26 cellular contexts compared by ENCODE assay signal in the genomic region with DNA sequence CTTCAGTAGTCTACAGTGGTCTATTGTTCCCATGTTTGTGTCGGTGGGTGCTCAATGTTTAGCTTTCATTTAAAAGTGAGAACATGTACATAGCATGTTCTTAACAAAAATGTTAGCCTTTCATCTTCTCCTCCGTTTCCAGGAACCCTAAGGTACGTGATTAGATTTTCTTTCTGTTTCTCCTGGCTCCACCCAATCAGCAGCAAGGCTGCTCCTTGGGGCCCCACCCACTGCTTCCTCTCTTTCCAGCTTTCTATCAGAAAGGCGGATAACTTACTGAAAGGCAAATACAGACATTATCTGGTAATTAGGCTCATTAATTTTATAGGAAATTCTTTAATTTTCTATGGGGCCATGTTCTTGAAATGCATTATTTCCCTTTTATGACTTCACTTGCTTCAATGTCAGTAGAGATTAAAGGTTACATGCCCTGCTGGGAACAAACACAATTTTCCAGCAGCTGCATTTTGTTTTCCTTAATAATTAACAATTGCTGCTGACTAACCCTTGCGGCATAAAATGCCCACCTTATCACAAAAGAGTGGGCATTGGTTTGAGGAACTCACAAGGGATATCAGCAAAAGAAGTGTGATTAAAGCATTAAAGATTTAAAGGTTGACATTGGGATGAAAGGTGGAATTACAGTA.
DNase-seq lines count a peak whose midpoint lies in the region; ATAC-seq, FAIRE-seq and TF ChIP-seq lines count a peak whose summit lies in the region.
"Had no signal": no experiment of that assay in that cellular context is flagged by ENCODE, and none has a peak within 500 bp of the region (broad histone marks: within the 10 kb centered on the region; RNA-seq: fewer than 3 reads in every experiment).

No MANE protein-coding gene starts in this region.

- no peak overlapping the region for H3K27ac ChIP-seq in H1 (ENCODE audit: low read depth, low read length)
- H3K27ac ChIP-seq: coronary artery, left ventricle myocardium inferior, SK-N-MC, upper lobe of left lung had no signal

- intact Hi-C loops in mucosa of descending colon (cut with DNase I, micrococcal nuclease): no loop called here

- no peaks in the 10 kb centered on the region for H3K27me3 ChIP-seq in H1 (replicated peaks in 1 of 4; ENCODE audit: control insufficient read depth in 3 of 4, extremely low read depth in 1 of 4, insufficient read depth in 3 of 4, low read length in 3 of 4)
- H3K27me3 ChIP-seq: upper lobe of left lung had no signal

- ATAC-seq in mucosa of descending colon: peak; percentile 66
- no peak for ATAC-seq in stimulated activated effector memory CD8-positive, alpha-beta T cell treated with anti-CD3 and anti-CD28 coated beads, Interleukin-12 subunit alpha, Interleukin-12 subunit beta, amount 100 ng/mL, for 72 hours
- ATAC-seq: effector memory CD8-positive, alpha-beta T cell; natural killer cell had no signal

- DNase-seq in ACHN (peak; percentile 6), LoVo (ENCODE audit: low spot score) (peak; percentile 58), H1 (ENCODE audit: low read depth in 1 of 2, low spot score in 2 of 2) (no peak), mucosa of descending colon (peak in 2 of 3 donors; percentile 20 to 32), retina (no peak)
- no peak for DNase-seq in stimulated activated effector memory CD8-positive, alpha-beta T cell treated with anti-CD3 and anti-CD28 coated beads, Interleukin-12 subunit alpha, Interleukin-12 subunit beta, amount 100 ng/mL, for 72 hours (ENCODE audit: low spot score in 2 of 2)
- DNase-seq in stimulated activated CD4-positive, alpha-beta T cell treated with anti-CD3 and anti-CD28 coated beads, Interleukin-15, amount 100 ng/mL, for 24 hours: no peak
- no peak for DNase-seq in activated T-cell treated with anti-CD3 and anti-CD28 coated beads, Interleukin-2, amount 50 U/mL, for 24 hours
- DNase-seq: activated CD4-positive, alpha-beta memory T cell treated with anti-CD3 and anti-CD28 coated beads, Interleukin-2, amount 10 ng/mL, durations not matched to agents 7 days and 5 days; activated CD4-positive, alpha-beta T cell treated with anti-CD3 and anti-CD28 coated beads for 1 hour; anterior cingulate cortex; effector memory CD8-positive, alpha-beta T cell; left ventricle myocardium inferior; natural killer cell; NCI-H187; NCI-H774; occipital lobe; upper lobe of left lung had no signal

- peaks cover 7% of the 10 kb centered on the region for H3K4me1 Mint-ChIP-seq in stimulated activated effector memory CD8-positive, alpha-beta T cell treated with anti-CD3 and anti-CD28 coated beads, Interleukin-12 subunit alpha, Interleukin-12 subunit beta, amount 100 ng/mL, for 72 hours
- no peaks in the 10 kb centered on the region for H3K4me1 Mint-ChIP-seq in activated T-cell treated with anti-CD3 and anti-CD28 coated beads, Interleukin-2, amount 50 U/mL, for 24 hours (ENCODE audit: low read depth)
- H3K4me1 Mint-ChIP-seq: activated CD4-positive, alpha-beta memory T cell treated with anti-CD3 and anti-CD28 coated beads, Interleukin-2, amount 10 ng/mL, durations not matched to agents 7 days and 5 days; activated naive CD4-positive, alpha-beta T cell treated with anti-CD3 and anti-CD28 coated beads, Interleukin-2, amount 50 U/mL, for 24 hours; B cell had no signal

- no peaks in the 10 kb centered on the region for H4K20me1 ChIP-seq in H1 (replicated peaks in 1 of 2; ENCODE audit: control insufficient read depth in 1 of 2, insufficient read depth in 2 of 2, low read length in 2 of 2)

- no peak overlapping the region for H3K18ac ChIP-seq in H1 (ENCODE audit: extremely low read depth, low read length)

- TF ChIP-seq EP300 in H1 (IDR thresholded peaks at IDR 0.05; ENCODE audit: borderline replicate concordance in 1 of 2, low read depth in 2 of 2, low read length in 2 of 2): no peak

- H4K8ac ChIP-seq in H1 (ENCODE audit: extremely low read depth, insufficient read depth, low read length): no peak overlapping the region

- H4K5ac ChIP-seq in H1 (ENCODE audit: insufficient read length, low read depth, low read length): no peak overlapping the region

- H3K79me2 ChIP-seq in H1 (ENCODE audit: control insufficient read depth in 1 of 2, insufficient read depth in 2 of 2, low read length in 2 of 2): no peaks in the 10 kb centered on the region

- H3K79me1 ChIP-seq in H1 (ENCODE audit: low read depth, low read length): no peaks in the 10 kb centered on the region

- H3K4me3 ChIP-seq in H1 (ENCODE audit: extremely low read depth in 1 of 4, insufficient read depth in 2 of 4, low read depth in 3 of 4, low read length in 4 of 4): no peak overlapping the region
- no peak overlapping the region for H3K4me3 ChIP-seq in mucosa of descending colon
- H3K4me3 ChIP-seq: coronary artery, left ventricle myocardium inferior, SK-N-MC, upper lobe of left lung had no signal

- CTCF ChIA-PET in H1 (lab: Charles Lee; ENCODE audit: partially characterized antibody): interaction anchor here (1.3 kb wide), 1 partner anchor 132 kb away, joined by 3 read pairs; no protein-coding TSS in a partner anchor

- no peak for FAIRE-seq in H1 (lab: Jason Lieb, UNC)
- FAIRE-seq: frontal cortex, GM19239 had no signal

- no peak overlapping the region for H3K23ac ChIP-seq in H1 (ENCODE audit: insufficient read length)

- H2BK120ac ChIP-seq in H1 (replicated peaks; ENCODE audit: low read depth, low read length): no peak overlapping the region

- H2BK5ac ChIP-seq in H1 (ENCODE audit: low read depth, low read length): no peak overlapping the region

- no peak for TF ChIP-seq POLR2A in H1 (IDR thresholded peaks at IDR 0.05; ENCODE audit: control extremely low read depth in 1 of 2, low read depth in 2 of 2, low read length in 2 of 2)

- TF ChIP-seq CTCF in H1 (IDR thresholded peaks at IDR 0.05; ENCODE audit: control extremely low read depth in 1 of 3, insufficient read depth in 1 of 3, low read depth in 1 of 3, low read length in 3 of 3): no peak
- no peak for TF ChIP-seq CTCF in mucosa of descending colon (IDR thresholded peaks at IDR 0.05)

- no peak overlapping the region for H2AK5ac ChIP-seq in H1 (ENCODE audit: low read depth, low read length)

- no peak overlapping the region for H2BK20ac ChIP-seq in H1 (ENCODE audit: low read length)

- POLR2A ChIA-PET in H1 (lab: Charles Lee; ENCODE audit: partially characterized antibody): no interaction called here

- H3K27ac Mint-ChIP-seq in stimulated activated effector memory CD8-positive, alpha-beta T cell treated with anti-CD3 and anti-CD28 coated beads, Interleukin-12 subunit alpha, Interleukin-12 subunit beta, amount 100 ng/mL, for 72 hours: no peak overlapping the region
- no peak overlapping the region for H3K27ac Mint-ChIP-seq in activated T-cell treated with anti-CD3 and anti-CD28 coated beads, Interleukin-2, amount 50 U/mL, for 24 hours
- H3K27ac Mint-ChIP-seq: activated CD4-positive, alpha-beta memory T cell treated with anti-CD3 and anti-CD28 coated beads, Interleukin-2, amount 10 ng/mL, durations not matched to agents 7 days and 5 days; activated naive CD4-positive, alpha-beta T cell treated with anti-CD3 and anti-CD28 coated beads, Interleukin-2, amount 50 U/mL, for 24 hours; activated T-helper 2 cell treated with anti-CD3 and anti-CD28 coated beads, Interferon-gamma antibody, Interleukin-2, Interleukin-4, amounts not matched to agents 10 μg/mL and 5 μg/mL and 100 μg/mL, durations not matched to agents 14 hours and 24 hours and 36 hours; B cell; effector memory CD8-positive, alpha-beta T cell; natural killer cell; T-helper 1 cell treated with Interleukin-12 subunit alpha and Interleukin-12 subunit beta and Interleukin-4 antibody, amounts not matched to agents 30 μg/mL and 1 μg/mL, for 36 hours had no signal

- H3K27me3 Mint-ChIP-seq in activated T-cell treated with anti-CD3 and anti-CD28 coated beads, Interleukin-2, amount 50 U/mL, for 24 hours: no peaks in the 10 kb centered on the region
- H3K27me3 Mint-ChIP-seq: B cell had no signal

- H3K56ac ChIP-seq in H1 (replicated peaks; ENCODE audit: insufficient read length, low read depth, low read length): no peak overlapping the region

- H3K36me3 ChIP-seq in H1 (ENCODE audit: control insufficient read depth in 2 of 4, insufficient read depth in 4 of 4, low read length in 3 of 4) (no peaks in the 10 kb centered on the region), mucosa of descending colon (ENCODE audit: low read depth) (no peaks in the 10 kb centered on the region)
- H3K36me3 ChIP-seq: left ventricle myocardium inferior, upper lobe of left lung had no signal

- H3K9me3 ChIP-seq in H1 (ENCODE audit: insufficient read depth in 2 of 2, low read depth in 1 of 2, low read length in 1 of 2): no peaks in the 10 kb centered on the region
- no peaks in the 10 kb centered on the region for H3K9me3 ChIP-seq in mucosa of descending colon
- H3K9me3 ChIP-seq: left ventricle myocardium inferior, upper lobe of left lung had no signal

- H2BK12ac ChIP-seq in H1 (ENCODE audit: low read depth, low read length): no peak overlapping the region

- H3K4me1 ChIP-seq in H1 (replicated peaks in 1 of 4; ENCODE audit: control insufficient read depth in 3 of 4, insufficient read depth in 4 of 4, low read length in 3 of 4): no peaks in the 10 kb centered on the region
- no peaks in the 10 kb centered on the region for H3K4me1 ChIP-seq in mucosa of descending colon (ENCODE audit: low read depth)
- H3K4me1 ChIP-seq: left ventricle myocardium inferior, upper lobe of left lung had no signal

- WGBS in H1 (ENCODE audit: extremely low coverage in 1 of 2, insufficient coverage in 1 of 2, insufficient read length in 1 of 2, insufficient replicate concordance in 2 of 2, low coverage in 1 of 2, low lambda C conversion rate in 2 of 2, missing lambda C conversion rate in 1 of 2), 2 experiments: 94% methylated on average over 5 of the region's 5 CpGs; no CpG with 5 or more reads in 1 of the 2 experiments

- peak overlapping the region; percentile 48; the same call in 1 of the 2 replicates for H2AFZ ChIP-seq in H1 (ENCODE audit: low read length)

- H3K4me2 ChIP-seq in H1 (ENCODE audit: insufficient read depth in 1 of 2, low read depth in 2 of 2, low read length in 2 of 2): no peak overlapping the region; a peak in 1 of 4 replicates

- no peaks in the 10 kb centered on the region for H3K36me3 Mint-ChIP-seq in stimulated activated effector memory CD8-positive, alpha-beta T cell treated with anti-CD3 and anti-CD28 coated beads, Interleukin-12 subunit alpha, Interleukin-12 subunit beta, amount 100 ng/mL, for 72 hours
- H3K36me3 Mint-ChIP-seq in activated T-cell treated with anti-CD3 and anti-CD28 coated beads, Interleukin-2, amount 50 U/mL, for 24 hours (ENCODE audit: low read depth): no peaks in the 10 kb centered on the region
- H3K36me3 Mint-ChIP-seq: activated naive CD4-positive, alpha-beta T cell treated with anti-CD3 and anti-CD28 coated beads, Interleukin-2, amount 50 U/mL, for 24 hours; natural killer cell had no signal

- H3K9ac ChIP-seq in H1 (replicated peaks in 1 of 4; ENCODE audit: extremely low read depth in 1 of 4, low read depth in 3 of 4, low read length in 3 of 4): no peak overlapping the region

- no peak for TF ChIP-seq RAD21 in H1 (IDR thresholded peaks at IDR 0.05 in 1 of 2, conservative IDR thresholded peaks at IDR 0.05 in 1 of 2; ENCODE audit: low read depth in 2 of 2, low read length in 2 of 2)

- H3K4me3 Mint-ChIP-seq in stimulated activated effector memory CD8-positive, alpha-beta T cell treated with anti-CD3 and anti-CD28 coated beads, Interleukin-12 subunit alpha, Interleukin-12 subunit beta, amount 100 ng/mL, for 72 hours: no peak overlapping the region
- H3K4me3 Mint-ChIP-seq in activated T-cell treated with anti-CD3 and anti-CD28 coated beads, Interleukin-2, amount 50 U/mL, for 24 hours: no peak overlapping the region
- H3K4me3 Mint-ChIP-seq: activated CD4-positive, alpha-beta memory T cell treated with anti-CD3 and anti-CD28 coated beads, Interleukin-2, amount 10 ng/mL, durations not matched to agents 7 days and 5 days; activated naive CD4-positive, alpha-beta T cell treated with anti-CD3 and anti-CD28 coated beads, Interleukin-2, amount 50 U/mL, for 24 hours; B cell; effector memory CD8-positive, alpha-beta T cell; natural killer cell; T-helper 1 cell treated with Interleukin-12 subunit alpha and Interleukin-12 subunit beta and Interleukin-4 antibody, amounts not matched to agents 30 μg/mL and 1 μg/mL, for 36 hours had no signal

- H3K4ac ChIP-seq in H1 (replicated peaks; ENCODE audit: insufficient read length, low read depth, low read length): no peak overlapping the region

- H3K9me3 Mint-ChIP-seq in stimulated activated effector memory CD8-positive, alpha-beta T cell treated with anti-CD3 and anti-CD28 coated beads, Interleukin-12 subunit alpha, Interleukin-12 subunit beta, amount 100 ng/mL, for 72 hours: no peaks in the 10 kb centered on the region
- H3K9me3 Mint-ChIP-seq in activated T-cell treated with anti-CD3 and anti-CD28 coated beads, Interleukin-2, amount 50 U/mL, for 24 hours: no peaks in the 10 kb centered on the region
- H3K9me3 Mint-ChIP-seq: activated CD4-positive, alpha-beta memory T cell treated with anti-CD3 and anti-CD28 coated beads, Interleukin-2, amount 10 ng/mL, durations not matched to agents 7 days and 5 days; activated T-helper 2 cell treated with anti-CD3 and anti-CD28 coated beads, Interferon-gamma antibody, Interleukin-2, Interleukin-4, amounts not matched to agents 10 μg/mL and 5 μg/mL and 100 μg/mL, durations not matched to agents 14 hours and 24 hours and 36 hours; effector memory CD8-positive, alpha-beta T cell; T-helper 1 cell treated with Interleukin-12 subunit alpha and Interleukin-12 subunit beta and Interleukin-4 antibody, amounts not matched to agents 30 μg/mL and 1 μg/mL, for 36 hours had no signal

- no peaks in the 10 kb centered on the region for H3K23me2 ChIP-seq in H1 (ENCODE audit: low read depth, low read length)

- no peak overlapping the region for H3K14ac ChIP-seq in H1 (ENCODE audit: insufficient read length)

- H2BK15ac ChIP-seq in H1 (ENCODE audit: low read length): no peak overlapping the region

- H4K91ac ChIP-seq in H1 (replicated peaks; ENCODE audit: insufficient read length, low read length): no peak overlapping the region

- in situ Hi-C loops in ACHN (cut with HindIII; ENCODE audit: low pct_ligation_motif_present, low pct_unique_long_range_greater_than_20kb, low sequenced_read_pairs): no loop called here

Comparison
In these comparisons a context has a peak if more than half of its experiments do, and no peak if none do; other contexts are left out.
1. DNase-seq: peak in ACHN (single experiment), LoVo (single experiment) and mucosa of descending colon (2 of 3); none in H1 (0 of 2), stimulated activated effector memory CD8-positive, alpha-beta T cell treated with anti-CD3 and anti-CD28 coated beads, Interleukin-12 subunit alpha, Interleukin-12 subunit beta, amount 100 ng/mL, for 72 hours (0 of 2), retina (single experiment), stimulated activated CD4-positive, alpha-beta T cell treated with anti-CD3 and anti-CD28 coated beads, Interleukin-15, amount 100 ng/mL, for 24 hours (single experiment) and activated T-cell treated with anti-CD3 and anti-CD28 coated beads, Interleukin-2, amount 50 U/mL, for 24 hours (single experiment).